9 cellular contexts compared by ENCODE assay signal in the genomic region with DNA sequence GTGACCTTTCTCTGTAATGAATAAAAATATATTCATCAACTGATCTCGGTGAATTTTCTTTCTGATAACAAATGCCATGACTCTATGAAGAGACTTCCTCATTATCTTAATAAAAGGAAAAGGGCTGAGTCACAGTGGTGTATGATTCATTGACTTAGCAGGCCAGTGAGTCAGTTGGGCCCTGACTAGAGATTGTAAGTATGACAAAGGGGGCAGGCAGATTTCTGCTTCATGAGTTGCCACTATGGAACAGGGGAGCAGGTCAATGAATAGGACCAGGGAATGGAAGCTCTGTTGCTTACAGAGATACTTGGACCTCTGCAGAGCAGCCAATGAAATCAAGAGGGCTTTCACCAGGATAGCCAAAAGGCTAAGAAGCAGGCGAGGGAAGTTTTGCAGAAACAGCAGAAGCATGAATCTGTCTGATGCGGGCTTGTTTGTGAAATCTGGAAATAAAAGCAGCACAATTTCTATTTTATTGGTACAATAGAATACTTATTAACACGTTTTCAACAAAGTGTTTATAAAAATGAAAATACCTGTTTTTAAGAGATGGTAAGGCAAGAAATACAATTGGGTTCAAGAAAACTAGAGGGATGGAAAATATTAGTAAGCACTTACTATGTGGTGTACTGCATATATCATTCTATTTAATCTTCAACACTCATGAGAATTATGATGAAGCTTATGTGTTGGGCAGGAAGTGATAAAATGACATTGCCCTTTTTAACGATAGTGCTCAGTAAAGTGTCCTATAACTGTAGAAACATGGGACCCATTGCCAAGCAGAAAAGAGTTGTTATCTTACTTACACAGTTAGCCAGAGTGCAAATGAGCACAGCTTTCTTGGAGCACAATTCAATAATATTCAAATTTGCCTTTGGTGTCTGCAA.
DNase-seq lines count a peak whose midpoint lies in the region; ATAC-seq and TF ChIP-seq lines count a peak whose summit lies in the region.
"Had no signal": no experiment of that assay in that cellular context is flagged by ENCODE, and none has a peak within 500 bp of the region (broad histone marks: within the 10 kb centered on the region; RNA-seq: fewer than 3 reads in every experiment).

No MANE protein-coding gene starts in this region.

- peak overlapping the region; percentile 64 for H3K27ac ChIP-seq in fibroblast of lung (ENCODE audit: insufficient read depth, low read length)

- no peak overlapping the region for H2AFZ ChIP-seq in fibroblast of lung (ENCODE audit: low read length)

- no peak overlapping the region for H3K9ac ChIP-seq in fibroblast of lung (ENCODE audit: insufficient read depth, low read length)

- no peaks in the 10 kb centered on the region for H3K36me3 ChIP-seq in fibroblast of lung (ENCODE audit: control insufficient read depth, insufficient read depth, low read length)

- no peaks in the 10 kb centered on the region for H3K9me3 ChIP-seq in fibroblast of lung (ENCODE audit: control insufficient read depth, insufficient read depth, low read depth, low read length)

- no peak for ATAC-seq in GM21723 (IDR thresholded peaks at IDR 0.05; ENCODE audit: unreplicated experiment)

- H3K4me3 ChIP-seq in fibroblast of lung (replicated peaks in 1 of 4; ENCODE audit: control extremely low read depth in 1 of 4, insufficient read depth in 1 of 4, low read depth in 3 of 4, low read length in 4 of 4) = no peak overlapping the region

- TF ChIP-seq CTCF in fibroblast of lung (conservative IDR thresholded peaks at IDR 0.05 in 1 of 2, IDR thresholded peaks at IDR 0.05 in 1 of 2; ENCODE audit: low read depth in 1 of 2, low read length in 2 of 2) = no peak

- H3K79me2 ChIP-seq in fibroblast of lung (ENCODE audit: control insufficient read depth, insufficient read depth, low read length) = no peaks in the 10 kb centered on the region

- H3K4me2 ChIP-seq in fibroblast of lung (ENCODE audit: extremely low read depth, insufficient read depth, low read length) = peak overlapping the region; percentile 62

- no peaks in the 10 kb centered on the region for H4K20me1 ChIP-seq in fibroblast of lung (ENCODE audit: control insufficient read depth, extremely low read depth, insufficient read depth, low read length)

- H3K27me3 ChIP-seq in fibroblast of lung (ENCODE audit: control insufficient read depth, insufficient read depth, low read length) = no peaks in the 10 kb centered on the region

- peak; percentile 51 for DNase-seq in activated CD8-positive, alpha-beta memory T cell treated with anti-CD3 and anti-CD28 coated beads, Interleukin-2, amount 50 U/mL, for 48 hours
- no peak for DNase-seq in activated CD8-positive, alpha-beta memory T cell treated with anti-CD3 and anti-CD28 coated beads, Interleukin-2, amount 50 U/mL, for 4 hours
- DNase-seq in RKO (ENCODE audit: low spot score) (peak; percentile 98), fibroblast of lung (ENCODE audit: low read depth in 2 of 2) (peak; percentile 88 to 98), COR-L47 (lab: John Stamatoyannopoulos, UW) (no peak), NCI-H446 (lab: John Stamatoyannopoulos, UW) (no peak)
- peak; percentile 3 to 19 for DNase-seq in stimulated activated CD4-positive, alpha-beta T cell treated with anti-CD3 and anti-CD28 coated beads, Interleukin-2, amount 100 ng/mL, for 24 hours
- DNase-seq: DND-41 had no signal

- peaks cover 4% of the 10 kb centered on the region for H3K4me1 ChIP-seq in fibroblast of lung (ENCODE audit: control insufficient read depth, extremely low read depth, insufficient read depth, low read length)

Comparison
In these comparisons a context has a peak if more than half of its experiments do, and no peak if none do; other contexts are left out.
1. DNase-seq: peak in activated CD8-positive, alpha-beta memory T cell treated with anti-CD3 and anti-CD28 coated beads, Interleukin-2, amount 50 U/mL, for 48 hours (single experiment), RKO (single experiment), fibroblast of lung (2 of 2) and stimulated activated CD4-positive, alpha-beta T cell treated with anti-CD3 and anti-CD28 coated beads, Interleukin-2, amount 100 ng/mL, for 24 hours (2 of 2); none in activated CD8-positive, alpha-beta memory T cell treated with anti-CD3 and anti-CD28 coated beads, Interleukin-2, amount 50 U/mL, for 4 hours (single experiment), COR-L47 (single experiment) and NCI-H446 (0 of 2).